ENCODE assay signal across 1 cellular context in genomic region chr1:208183977-208184901, GRCh38.
A peak's percentile ranks its signal among the peaks of the same experiment; 100 is the strongest.
TF ChIP-seq lines count a peak whose summit lies in the region.

No MANE protein-coding gene starts in this region.

TF ChIP-seq in K562, 482 proteins besides CTCF, POLR2A, EP300 and RAD21 (continued from another document and continues in another):
- peak in 1 of 2 experiments; percentile 37; a peak in 1 of 4 replicates for TF ChIP-seq BCLAF1 (IDR thresholded peaks at IDR 0.05; ENCODE audit: borderline replicate concordance in 1 of 2, control insufficient read depth in 1 of 2, low read depth in 2 of 2, low read length in 1 of 2)
- TF ChIP-seq MGA (IDR thresholded peaks at IDR 0.05), result no peak
- no peak for TF ChIP-seq MAFK (IDR thresholded peaks at IDR 0.05; ENCODE audit: low read length)
- no peak for TF ChIP-seq ZNF282 (CRISPR knock-in tag; IDR thresholded peaks at IDR 0.05)
- no peak for TF ChIP-seq ZNF146 (CRISPR knock-in tag; IDR thresholded peaks at IDR 0.05; ENCODE audit: unreplicated experiment)
- TF ChIP-seq MXI1 (IDR thresholded peaks at IDR 0.05; ENCODE audit: low read depth, low read length), result no peak
- TF ChIP-seq ZEB2 (IDR thresholded peaks at IDR 0.05), result peak; percentile 90
- TF ChIP-seq TSHZ1 (CRISPR knock-in tag; IDR thresholded peaks at IDR 0.05), result no peak
- TF ChIP-seq CREM (IDR thresholded peaks at IDR 0.05; ENCODE audit: low read depth), result peak; percentile 80
- no peak for TF ChIP-seq GTF2F1 (IDR thresholded peaks at IDR 0.05; ENCODE audit: low read depth, low read length)
- TF ChIP-seq STAT5A (IDR thresholded peaks at IDR 0.05; ENCODE audit: borderline replicate concordance, low read length), result peak; percentile 49; the same call in 1 of the 2 replicates
- peak; percentile 80 for TF ChIP-seq HES1 (IDR thresholded peaks at IDR 0.05; ENCODE audit: low read depth)
- TF ChIP-seq MAFF (IDR thresholded peaks at IDR 0.05; ENCODE audit: low read length), result peak; percentile 22; the same call in 1 of the 2 replicates
- TF ChIP-seq EHMT2 (IDR thresholded peaks at IDR 0.05), result peak; percentile 84
- TF ChIP-seq HDGF (IDR thresholded peaks at IDR 0.05), result 0 out of 2 replicates have a peak, but pooled peaks have one; percentile 27
- TF ChIP-seq ZNF197 (CRISPR knock-in tag; IDR thresholded peaks at IDR 0.05; ENCODE audit: low read depth), result peak; percentile 70; the same call in 1 of the 2 replicates
- TF ChIP-seq ARID4B (CRISPR knock-in tag; IDR thresholded peaks at IDR 0.05), result no peak
- no peak for TF ChIP-seq ZNF512 (tag; IDR thresholded peaks at IDR 0.05)
- no peak for TF ChIP-seq SLC30A9 (CRISPR knock-in tag; IDR thresholded peaks at IDR 0.05)
- TF ChIP-seq FOXJ2 (tag; IDR thresholded peaks at IDR 0.05), result peak; percentile 73; the same call in 1 of the 2 replicates
- TF ChIP-seq ZNF77 (CRISPR knock-in tag; IDR thresholded peaks at IDR 0.05), result no peak
- TF ChIP-seq SMAD2 (IDR thresholded peaks at IDR 0.05; ENCODE audit: low read depth, low read length), result no peak
- peak; percentile 80 for TF ChIP-seq TEAD4 (IDR thresholded peaks at IDR 0.05; ENCODE audit: low read length)
- no peak for TF ChIP-seq TEAD4 (CRISPR knock-in tag; IDR thresholded peaks at IDR 0.05; ENCODE audit: borderline replicate concordance)
- peak; percentile 94 for TF ChIP-seq JUND (IDR thresholded peaks at IDR 0.05; ENCODE audit: borderline replicate concordance, low read depth, low read length)
- peak; percentile 91; the same call in 2 of the 3 replicates for TF ChIP-seq JUND (tag; IDR thresholded peaks at IDR 0.05; ENCODE audit: borderline replicate concordance, low read depth, low read length)
- TF ChIP-seq ARID1B (IDR thresholded peaks at IDR 0.05), result peak; percentile 90
- peak; percentile 94 for TF ChIP-seq JUN (IDR thresholded peaks at IDR 0.05; ENCODE audit: borderline replicate concordance, low read depth, low read length)
- no peak for TF ChIP-seq JUN (CRISPR knock-in tag; IDR thresholded peaks at IDR 0.05; ENCODE audit: borderline replicate concordance)
- peak; percentile 75 for TF ChIP-seq MBD2 (IDR thresholded peaks at IDR 0.05; ENCODE audit: borderline replicate concordance, low read depth)
- peak in 1 of 2 experiments; percentile 83; a peak in 2 of 4 replicates for TF ChIP-seq TBL1XR1 (IDR thresholded peaks at IDR 0.05; ENCODE audit: low read length in 2 of 2)
- TF ChIP-seq CTBP1 (IDR thresholded peaks at IDR 0.05; ENCODE audit: borderline replicate concordance), result peak; percentile 99
- peak in 1 of 2 experiments; percentile 11; a peak in 2 of 4 replicates for TF ChIP-seq TEAD1 (CRISPR knock-in tag; IDR thresholded peaks at IDR 0.05)
- no peak for TF ChIP-seq ZNF589 (CRISPR knock-in tag; IDR thresholded peaks at IDR 0.05; ENCODE audit: low read depth)
